Comparison of ENCODE assay signal across 1 cellular context in genomic region chr17:27651411-27652345, GRCh38.
TF ChIP-seq lines count a peak whose summit lies in the region.

No MANE protein-coding gene starts in this region.

TF ChIP-seq in WTC11, 78 proteins besides CTCF, POLR2A, EP300 and RAD21 (continued from another document):
- TF ChIP-seq, protein P1, sequence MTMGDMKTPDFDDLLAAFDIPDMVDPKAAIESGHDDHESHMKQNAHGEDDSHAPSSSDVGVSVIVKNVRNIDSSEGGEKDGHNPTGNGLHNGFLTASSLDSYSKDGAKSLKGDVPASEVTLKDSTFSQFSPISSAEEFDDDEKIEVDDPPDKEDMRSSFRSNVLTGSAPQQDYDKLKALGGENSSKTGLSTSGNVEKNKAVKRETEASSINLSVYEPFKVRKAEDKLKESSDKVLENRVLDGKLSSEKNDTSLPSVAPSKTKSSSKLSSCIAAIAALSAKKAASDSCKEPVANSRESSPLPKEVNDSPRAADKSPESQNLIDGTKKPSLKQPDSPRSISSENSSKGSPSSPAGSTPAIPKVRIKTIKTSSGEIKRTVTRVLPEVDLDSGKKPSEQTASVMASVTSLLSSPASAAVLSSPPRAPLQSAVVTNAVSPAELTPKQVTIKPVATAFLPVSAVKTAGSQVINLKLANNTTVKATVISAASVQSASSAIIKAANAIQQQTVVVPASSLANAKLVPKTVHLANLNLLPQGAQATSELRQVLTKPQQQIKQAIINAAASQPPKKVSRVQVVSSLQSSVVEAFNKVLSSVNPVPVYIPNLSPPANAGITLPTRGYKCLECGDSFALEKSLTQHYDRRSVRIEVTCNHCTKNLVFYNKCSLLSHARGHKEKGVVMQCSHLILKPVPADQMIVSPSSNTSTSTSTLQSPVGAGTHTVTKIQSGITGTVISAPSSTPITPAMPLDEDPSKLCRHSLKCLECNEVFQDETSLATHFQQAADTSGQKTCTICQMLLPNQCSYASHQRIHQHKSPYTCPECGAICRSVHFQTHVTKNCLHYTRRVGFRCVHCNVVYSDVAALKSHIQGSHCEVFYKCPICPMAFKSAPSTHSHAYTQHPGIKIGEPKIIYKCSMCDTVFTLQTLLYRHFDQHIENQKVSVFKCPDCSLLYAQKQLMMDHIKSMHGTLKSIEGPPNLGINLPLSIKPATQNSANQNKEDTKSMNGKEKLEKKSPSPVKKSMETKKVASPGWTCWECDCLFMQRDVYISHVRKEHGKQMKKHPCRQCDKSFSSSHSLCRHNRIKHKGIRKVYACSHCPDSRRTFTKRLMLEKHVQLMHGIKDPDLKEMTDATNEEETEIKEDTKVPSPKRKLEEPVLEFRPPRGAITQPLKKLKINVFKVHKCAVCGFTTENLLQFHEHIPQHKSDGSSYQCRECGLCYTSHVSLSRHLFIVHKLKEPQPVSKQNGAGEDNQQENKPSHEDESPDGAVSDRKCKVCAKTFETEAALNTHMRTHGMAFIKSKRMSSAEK (CRISPR knock-in tag; IDR thresholded peaks at IDR 0.05; ENCODE audit: borderline replicate concordance), result no peak
- TF ChIP-seq ZNF138 (CRISPR knock-in tag; conservative IDR thresholded peaks at IDR 0.05) (no peak), ZNF423 (CRISPR knock-in tag; IDR thresholded peaks at IDR 0.05) (no peak), ZNF219 (CRISPR knock-in tag; IDR thresholded peaks at IDR 0.05; ENCODE audit: borderline replicate concordance) (no peak)
- TF ChIP-seq, protein P2, sequence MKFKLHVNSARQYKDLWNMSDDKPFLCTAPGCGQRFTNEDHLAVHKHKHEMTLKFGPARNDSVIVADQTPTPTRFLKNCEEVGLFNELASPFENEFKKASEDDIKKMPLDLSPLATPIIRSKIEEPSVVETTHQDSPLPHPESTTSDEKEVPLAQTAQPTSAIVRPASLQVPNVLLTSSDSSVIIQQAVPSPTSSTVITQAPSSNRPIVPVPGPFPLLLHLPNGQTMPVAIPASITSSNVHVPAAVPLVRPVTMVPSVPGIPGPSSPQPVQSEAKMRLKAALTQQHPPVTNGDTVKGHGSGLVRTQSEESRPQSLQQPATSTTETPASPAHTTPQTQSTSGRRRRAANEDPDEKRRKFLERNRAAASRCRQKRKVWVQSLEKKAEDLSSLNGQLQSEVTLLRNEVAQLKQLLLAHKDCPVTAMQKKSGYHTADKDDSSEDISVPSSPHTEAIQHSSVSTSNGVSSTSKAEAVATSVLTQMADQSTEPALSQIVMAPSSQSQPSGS (CRISPR knock-in tag; IDR thresholded peaks at IDR 0.05; ENCODE audit: borderline replicate concordance, low read depth), result no peak
TF ChIP-seq in WTC11: peak in this region for 0.
